Comparison of ENCODE assay signal across 8 cellular contexts in genomic region chr3:67654832-67655152, GRCh38. TPM values are rescaled to one million over a fixed set of nuclear protein-coding genes. Genes with fewer than 3 reads are reported as not detected.
DNase-seq lines count a peak whose midpoint lies in the region; ATAC-seq, FAIRE-seq and TF ChIP-seq lines count a peak whose summit lies in the region.

No MANE protein-coding gene starts in this region.

- DNase-seq in cardiac muscle cell (ENCODE audit: low read depth in 1 of 2, low spot score in 1 of 2) (no peak), Right ventricle myocardium inferior (ENCODE audit: missing footprints) (no peak), astrocyte (ENCODE audit: low read depth) (no peak), left lung (no peak), thyroid gland (no peak), KBM-7 (no peak)

- H3K27me3 ChIP-seq in cardiac muscle cell (no peaks in the 10 kb centered on the region), astrocyte (ENCODE audit: insufficient read depth, low read length) (no peaks in the 10 kb centered on the region), left lung (no peaks in the 10 kb centered on the region), thyroid gland (no peaks in the 10 kb centered on the region)

- in situ Hi-C loops in KBM-7 (cut with MboI; ENCODE audit: low pct_unique_long_range_greater_than_20kb, low sequenced_read_pairs) = loop anchor here (25.0 kb wide), 1 partner anchor 267 kb away; no protein-coding TSS in a partner anchor

- ATAC-seq in Right ventricle myocardium inferior = no peak
- peak; percentile 36 for ATAC-seq in left lung
- ATAC-seq in GM21717 (IDR thresholded peaks at IDR 0.05; ENCODE audit: unreplicated experiment) = no peak
- no peak for ATAC-seq in GM18505 (IDR thresholded peaks at IDR 0.05; ENCODE audit: unreplicated experiment)

- H3K4me1 Mint-ChIP-seq in astrocyte (ENCODE audit: low read depth, unreplicated experiment) = peaks cover 6% of the 10 kb centered on the region

- H3K27ac Mint-ChIP-seq in astrocyte (ENCODE audit: unreplicated experiment) = peak overlapping the region; percentile 82

- FAIRE-seq in astrocyte (lab: Jason Lieb, UNC) = no peak

- TF ChIP-seq POLR2A in thyroid gland (IDR thresholded peaks at IDR 0.05) (no peak), GM18505 (IDR thresholded peaks at IDR 0.05; ENCODE audit: borderline replicate concordance, extremely low read depth, insufficient read depth, insufficient read length) (no peak)

- H3K4me3 Mint-ChIP-seq in astrocyte (ENCODE audit: unreplicated experiment) = peak overlapping the region; percentile 83

- 9 to 27% methylated on average over 11 of the region's 11 CpGs for WGBS in thyroid gland, 2 donors

- H2AFZ ChIP-seq in astrocyte (ENCODE audit: low read depth, low read length) = peak overlapping the region; percentile 100

- H4K20me1 ChIP-seq in astrocyte (ENCODE audit: insufficient read depth, low read length) = no peaks in the 10 kb centered on the region

- H3K4me1 ChIP-seq in cardiac muscle cell (ENCODE audit: low read depth) (peaks cover 14% of the 10 kb centered on the region), astrocyte (ENCODE audit: insufficient read depth, low read length) (peaks cover 10% of the 10 kb centered on the region), left lung (peaks cover 13 to 20% of the 10 kb centered on the region in 2 donors), thyroid gland (peaks cover 15 to 19% of the 10 kb centered on the region in 2 donors)

- peak overlapping the region; percentile 93 for H3K9ac ChIP-seq in astrocyte (ENCODE audit: low read length)

- intact Hi-C loops in Right ventricle myocardium inferior (cut with DNase I) (no loop called here), left lung (cut with DNase I) (no loop called here), thyroid gland (cut with DNase I) (no loop called here)

- H3K9me3 ChIP-seq in cardiac muscle cell (ENCODE audit: low read depth) (no peaks in the 10 kb centered on the region), astrocyte (ENCODE audit: insufficient read depth, low read depth, low read length) (no peaks in the 10 kb centered on the region), left lung (no peaks in the 10 kb centered on the region), thyroid gland (no peaks in the 10 kb centered on the region)

- peak overlapping the region; percentile 86 for H3K4me2 ChIP-seq in astrocyte (ENCODE audit: low read length)

- peaks cover 2% of the 10 kb centered on the region for H3K36me3 Mint-ChIP-seq in astrocyte (ENCODE audit: low read depth, unreplicated experiment)

- H3K27ac ChIP-seq in cardiac muscle cell = peak overlapping the region; percentile 94
- H3K27ac ChIP-seq in astrocyte (ENCODE audit: low read depth, low read length) = peak overlapping the region; percentile 90
- H3K27ac ChIP-seq in left lung = peak overlapping the region; percentile 92 to 96
- H3K27ac ChIP-seq in thyroid gland = peak overlapping the region; percentile 89 to 97 (median 96)

- H3K36me3 ChIP-seq in cardiac muscle cell (no peaks in the 10 kb centered on the region), astrocyte (ENCODE audit: insufficient read depth, low read length) (no peaks in the 10 kb centered on the region), left lung (no peaks in the 10 kb centered on the region), thyroid gland (no peaks in the 10 kb centered on the region)

- peaks cover 3% of the 10 kb centered on the region for H3K9me3 Mint-ChIP-seq in astrocyte (ENCODE audit: unreplicated experiment)

- peak overlapping the region; percentile 55 for H3K4me3 ChIP-seq in cardiac muscle cell
- H3K4me3 ChIP-seq in astrocyte (ENCODE audit: insufficient read depth, low read depth, low read length) = peak overlapping the region; percentile 80
- peak overlapping the region; percentile 79 to 85 for H3K4me3 ChIP-seq in left lung
- peak overlapping the region; percentile 26 to 90 (median 38) for H3K4me3 ChIP-seq in thyroid gland (replicated peaks in 1 of 3)

- no peaks in the 10 kb centered on the region for H3K27me3 Mint-ChIP-seq in astrocyte (ENCODE audit: low read depth, unreplicated experiment)

- H3K79me2 ChIP-seq in astrocyte (ENCODE audit: insufficient read depth, low read length) = peaks cover 37% of the 10 kb centered on the region

- TF ChIP-seq CTCF in cardiac muscle cell (IDR thresholded peaks at IDR 0.05; ENCODE audit: low read depth, low read length) (no peak), astrocyte (IDR thresholded peaks at IDR 0.05; ENCODE audit: insufficient read depth, low read depth, low read length) (no peak), left lung (IDR thresholded peaks at IDR 0.05) (no peak), thyroid gland (IDR thresholded peaks at IDR 0.05) (no peak)

RNA-seq across cellular contexts. Expression of gene SUCLG2, which starts 0.4 kb away (rescaled TPM):
- total RNA-seq in cardiac muscle cell (27.9 and 38.4 TPM in 2 replicates), Right ventricle myocardium inferior (99.2 TPM), astrocyte (20.8 and 21.3 TPM in 2 replicates), left lung (10 to 100 TPM; 57.1 to 59.5 TPM), thyroid gland (10 to 100 TPM; 64.4 to 70.9 (median 70.7) TPM)
- polyA plus RNA-seq in cardiac muscle cell = 39.0 and 59.5 TPM in 2 replicates
